ENCODE assay signal across 16 cellular contexts in genomic region chr3:101544181-101544850, GRCh38. TPM values are rescaled to one million over a fixed set of nuclear protein-coding genes. Genes with fewer than 3 reads are reported as not detected.
A peak's percentile ranks its signal among the peaks of the same experiment; 100 is the strongest.
DNase-seq lines count a peak whose midpoint lies in the region; ATAC-seq and TF ChIP-seq lines count a peak whose summit lies in the region.
"Had no signal": no experiment of that assay in that cellular context is flagged by ENCODE, and none has a peak within 500 bp of the region (broad histone marks: within the 10 kb centered on the region; RNA-seq: fewer than 3 reads in every experiment).

No MANE protein-coding gene starts in this region.

- H3K4me3 ChIP-seq in cardiac fibroblast (replicated peaks in 1 of 2; ENCODE audit: low read depth in 2 of 2, low read length in 2 of 2): no peak overlapping the region
- no peak overlapping the region for H3K4me3 ChIP-seq in psoas muscle
- H3K4me3 ChIP-seq: lower lobe of right lung had no signal

- no peak for DNase-seq in activated naive CD4-positive, alpha-beta T cell treated with anti-CD3 and anti-CD28 coated beads, Interleukin-2, amount 50 U/mL, for 72 hours (ENCODE audit: low spot score in 2 of 2)
- no peak for DNase-seq in activated naive CD4-positive, alpha-beta T cell treated with Interleukin-2 at 50 U/mL for 16 hours
- DNase-seq in RWPE1 (ENCODE audit: low spot score) (no peak), cardiac fibroblast (ENCODE audit: low read depth in 2 of 2) (no peak), psoas muscle (no peak), NCI-H2171 treated with DMSO at 0.1 percent for 48 hours (lab: John Stamatoyannopoulos, UW) (no peak)
- DNase-seq: hypothalamus, lower lobe of right lung, NCI-H146, NCI-H526, SIG-M5 had no signal

- TF ChIP-seq CTCF in RWPE1 (conservative IDR thresholded peaks at IDR 0.05; ENCODE audit: low read depth) (0 out of 2 replicates have a peak, but pooled peaks have one; percentile 12), cardiac fibroblast (IDR thresholded peaks at IDR 0.05; ENCODE audit: low read depth, low read length) (peak; percentile 2), psoas muscle (IDR thresholded peaks at IDR 0.05) (peak; percentile 8)

- H3K36me3 ChIP-seq in psoas muscle (ENCODE audit: insufficient read depth in 1 of 2, low read depth in 1 of 2): no peaks in the 10 kb centered on the region
- H3K36me3 ChIP-seq: lower lobe of right lung had no signal

- ATAC-seq in activated naive CD4-positive, alpha-beta T cell treated with anti-CD3 and anti-CD28 coated beads, Interleukin-2, amount 50 U/mL, for 72 hours: peak; percentile 63 to 77
- no peak for ATAC-seq in psoas muscle
- no peak for ATAC-seq in GM19035 (IDR thresholded peaks at IDR 0.05; ENCODE audit: unreplicated experiment)
- ATAC-seq in HG02623 (IDR thresholded peaks at IDR 0.05; ENCODE audit: unreplicated experiment): no peak
- ATAC-seq: esophagus mucosa, lower lobe of right lung had no signal

- H3K9me3 Mint-ChIP-seq in activated naive CD4-positive, alpha-beta T cell treated with anti-CD3 and anti-CD28 coated beads, Interleukin-2, amount 50 U/mL, for 72 hours: peaks cover 4 to 8% of the 10 kb centered on the region in 2 donors
- H3K9me3 Mint-ChIP-seq: stimulated activated naive CD8-positive, alpha-beta T cell treated with anti-CD3 and anti-CD28 coated beads, Interleukin-15, Interleukin-2, amounts not matched to agents 100 ng/mL and 50 ng/mL, for 24 hours had no signal

- peak overlapping the region; percentile 32 to 60 for H3K27ac Mint-ChIP-seq in activated naive CD4-positive, alpha-beta T cell treated with anti-CD3 and anti-CD28 coated beads, Interleukin-2, amount 50 U/mL, for 72 hours
- H3K27ac Mint-ChIP-seq: B cell; stimulated activated naive CD8-positive, alpha-beta T cell treated with anti-CD3 and anti-CD28 coated beads, Interleukin-15, Interleukin-2, amounts not matched to agents 100 ng/mL and 50 ng/mL, for 24 hours had no signal

- H3K4me1 ChIP-seq in psoas muscle: no peaks in the 10 kb centered on the region
- H3K4me1 ChIP-seq: lower lobe of right lung had no signal

- no peaks in the 10 kb centered on the region for H3K9me3 ChIP-seq in psoas muscle
- H3K9me3 ChIP-seq: lower lobe of right lung had no signal

- intact Hi-C loops in psoas muscle (cut with DNase I): no loop called here

- peaks cover 0 to 6% of the 10 kb centered on the region in 2 donors for H3K36me3 Mint-ChIP-seq in activated naive CD4-positive, alpha-beta T cell treated with anti-CD3 and anti-CD28 coated beads, Interleukin-2, amount 50 U/mL, for 72 hours

- H3K27me3 ChIP-seq in psoas muscle (ENCODE audit: insufficient read depth in 3 of 3, low read length in 2 of 3): peaks cover 0 to 2% (median 0%) of the 10 kb centered on the region in 3 donors

- CTCF ChIA-PET in RWPE1 (lab: Yijun Ruan, JAX): interaction anchor here (0.7 kb wide), 1 partner anchor 160 kb away, joined by 3 read pairs; no protein-coding TSS in a partner anchor

- WGBS in psoas muscle, 3 donors: 79 to 91% (median 85%) methylated on average over 1 of the region's 1 CpG

- POLR2A ChIA-PET in RWPE1 (lab: Yijun Ruan, JAX; ENCODE audit: low non-redundant PET): no interaction called here

- H3K27ac ChIP-seq in RWPE1: no peak overlapping the region
- H3K27ac ChIP-seq in psoas muscle: no peak overlapping the region
- H3K27ac ChIP-seq: lower lobe of right lung had no signal

RNA-seq across cellular contexts. Expression of gene TRMT10C, which starts 17.4 kb away (rescaled TPM):
- total RNA-seq in activated naive CD4-positive, alpha-beta T cell treated with anti-CD3 and anti-CD28 coated beads, Interleukin-2, amount 50 U/mL, for 72 hours: 10 to 100 TPM; 32.9 to 44.1 TPM
- total RNA-seq in psoas muscle: 10 to 100 TPM; 23.4 to 34.6 (median 26.8) TPM
- 10 to 100 TPM; 27.8 to 64.0 (median 50.9) TPM for polyA plus RNA-seq in psoas muscle

RNA-seq across cellular contexts. Expression of gene PCNP, which starts 29.7 kb away (rescaled TPM):
- total RNA-seq in activated naive CD4-positive, alpha-beta T cell treated with anti-CD3 and anti-CD28 coated beads, Interleukin-2, amount 50 U/mL, for 72 hours: 100 to 1,000 TPM; 199 to 209 TPM
- total RNA-seq in psoas muscle: 100 to 1,000 TPM in 2 of 4 donors, 10 to 100 TPM in 2; 80.6 to 133 (median 112) TPM
- 100 to 1,000 TPM in 2 of 3 donors, 10 to 100 TPM in 1; 77.8 to 128 (median 105) TPM for polyA plus RNA-seq in psoas muscle

RNA-seq across cellular contexts. Expression of gene SENP7, which starts 31.3 kb away (rescaled TPM):
- total RNA-seq in activated naive CD4-positive, alpha-beta T cell treated with anti-CD3 and anti-CD28 coated beads, Interleukin-2, amount 50 U/mL, for 72 hours: 10 to 100 TPM; 18.9 to 34.4 TPM
- 1 to 10 TPM; 7.7 to 8.7 (median 8.2) TPM for total RNA-seq in psoas muscle
- polyA plus RNA-seq in psoas muscle: 1 to 10 TPM; 4.2 to 4.7 (median 4.4) TPM

Comparison
In these comparisons a context has a peak if more than half of its experiments do, and no peak if none do; other contexts are left out.
1. ATAC-seq: peak in activated naive CD4-positive, alpha-beta T cell treated with anti-CD3 and anti-CD28 coated beads, Interleukin-2, amount 50 U/mL, for 72 hours (2 of 2); none in psoas muscle (0 of 4), GM19035 (single experiment) and HG02623 (single experiment).
2. Peak in every context shown above with its lines, with median percentiles within 50 percentile points of each other: CTCF ChIP-seq.